Comparison of ENCODE assay signal across 8 cellular contexts in genomic region chr19:6048808-6049405, GRCh38.
DNase-seq lines count a peak whose midpoint lies in the region; ATAC-seq and TF ChIP-seq lines count a peak whose summit lies in the region.

No MANE protein-coding gene starts in this region.

- H3K4me1 ChIP-seq in HAP-1: no peaks in the 10 kb centered on the region

- CTCF ChIA-PET in BJ (lab: Yijun Ruan, JAX): interaction anchor here (0.6 to 3.5 kb wide), 35 partner anchors 8 to 305 kb away, joined by 3 to 140 read pairs (median 4); partner anchors contain the start of gene NRTN

- TF ChIP-seq CTCF in BJ (IDR thresholded peaks at IDR 0.05; ENCODE audit: insufficient read depth, low read depth, low read length): peak; percentile 92

- H3K27me3 ChIP-seq in BJ (ENCODE audit: control insufficient read depth, insufficient read depth, low read length) (no peaks in the 10 kb centered on the region), HAP-1 (ENCODE audit: low read depth) (no peaks in the 10 kb centered on the region)

- no peak overlapping the region for H3K27ac ChIP-seq in caudate nucleus (ENCODE audit: low read depth, low read length)

- ATAC-seq in left colon (peak; percentile 98), GM19351 (IDR thresholded peaks at IDR 0.05; ENCODE audit: unreplicated experiment) (no peak)

- no peak for DNase-seq in BJ (ENCODE audit: low read depth)
- peak; percentile 74 to 84 for DNase-seq in HAP-1 (ENCODE audit: low spot score in 2 of 2)
- DNase-seq in NCI-H2227 treated with DMSO at 0.1 percent for 48 hours (lab: John Stamatoyannopoulos, UW): peak; percentile 25
- peak; percentile 66 for DNase-seq in activated CD4-positive, CD25-positive, alpha-beta regulatory T cell treated with anti-CD3 and anti-CD28 coated beads, Interleukin-2, amount 50 U/mL, for 16 hours (ENCODE audit: low read depth, low spot score)
- DNase-seq in caudate nucleus (lab: John Stamatoyannopoulos, UW): peak in 51 of 61 donors; percentile 7 to 75 (median 26)
- peak; percentile 72 to 85 for DNase-seq in left colon
- DNase-seq in stimulated activated CD4-positive, alpha-beta T cell treated with anti-CD3 and anti-CD28 coated beads, Interleukin-4, amount 100 ng/mL, for 1 hour: peak; percentile 76

- POLR2A ChIA-PET in BJ (lab: Charles Lee): interaction anchor here (0.7 kb wide), 1 partner anchor 348 kb away, joined by 3 read pairs; no protein-coding TSS in a partner anchor

- in situ Hi-C loops in HAP-1 (cut with MboI; ENCODE audit: low sequenced_read_pairs): loop anchor here (5.0 kb wide), 1 partner anchor 78 kb away; no protein-coding TSS in a partner anchor

- no peaks in the 10 kb centered on the region; the same call in 1 of the 2 replicates for H3K36me3 ChIP-seq in BJ (ENCODE audit: control insufficient read depth, insufficient read depth, low read length)
- H3K36me3 ChIP-seq in HAP-1 (replicated peaks): no peaks in the 10 kb centered on the region

- H3K4me3 ChIP-seq in BJ (ENCODE audit: low read depth, low read length) (no peak overlapping the region), HAP-1 (no peak overlapping the region)

- no peaks in the 10 kb centered on the region for H3K9me3 ChIP-seq in HAP-1

- intact Hi-C loops in left colon (cut with DNase I, micrococcal nuclease): loop anchor here (2.0 to 10.0 kb wide), 3 partner anchors 73 to 156 kb away; no protein-coding TSS in a partner anchor
